Comparison of ENCODE assay signal across 21 cellular contexts in the genomic region with DNA sequence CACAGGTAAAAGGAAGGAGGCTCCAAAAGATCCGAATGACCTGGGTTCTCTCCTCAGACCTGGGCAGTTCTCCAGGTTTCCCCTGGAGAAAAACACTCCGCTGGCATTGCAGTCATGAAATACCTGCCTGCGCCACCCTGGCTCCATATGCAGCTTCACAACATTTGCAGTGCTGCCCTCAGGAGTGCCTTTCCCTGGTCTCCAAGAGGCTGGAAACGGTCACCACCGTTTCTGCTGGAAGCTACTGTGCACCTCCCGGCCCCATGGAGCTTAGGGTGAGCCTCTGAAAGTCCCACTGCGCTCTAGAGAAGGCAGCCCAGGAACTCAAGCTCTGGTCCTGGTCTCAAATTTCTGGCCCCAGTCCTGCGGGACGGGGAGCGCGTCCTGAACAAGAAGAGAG. TPM values are rescaled to one million over a fixed set of nuclear protein-coding genes. Genes with fewer than 3 reads are reported as not detected.
DNase-seq lines count a peak whose midpoint lies in the region; ATAC-seq and TF ChIP-seq lines count a peak whose summit lies in the region.
"Had no signal": no experiment of that assay in that cellular context is flagged by ENCODE, and none has a peak within 500 bp of the region (broad histone marks: within the 10 kb centered on the region; RNA-seq: fewer than 3 reads in every experiment).

No MANE protein-coding gene starts in this region.

- H3K4me3 Mint-ChIP-seq in glutamatergic neuron (ENCODE audit: unreplicated experiment) (peak overlapping the region; percentile 78), nephron progenitor cell (peak overlapping the region; percentile 86)
- H3K4me3 Mint-ChIP-seq in CD4-positive, alpha-beta T cell = no peak overlapping the region
- H3K4me3 Mint-ChIP-seq: activated T-cell treated with anti-CD3 and anti-CD28 coated beads, Interleukin-2, amount 50 U/mL, for 4 hours; stimulated activated naive CD8-positive, alpha-beta T cell treated with anti-CD3 and anti-CD28 coated beads, Interleukin-15, Interleukin-2, amounts not matched to agents 100 ng/mL and 50 ng/mL, for 24 hours had no signal

- H3K9me3 Mint-ChIP-seq in glutamatergic neuron (ENCODE audit: unreplicated experiment) = peaks cover 1% of the 10 kb centered on the region
- no peaks in the 10 kb centered on the region for H3K9me3 Mint-ChIP-seq in nephron progenitor cell
- no peaks in the 10 kb centered on the region for H3K9me3 Mint-ChIP-seq in CD4-positive, alpha-beta T cell
- H3K9me3 Mint-ChIP-seq: activated naive CD4-positive, alpha-beta T cell treated with anti-CD3 and anti-CD28 coated beads, Interleukin-2, amount 50 U/mL, for 72 hours; activated T-cell treated with anti-CD3 and anti-CD28 coated beads, Interleukin-2, amount 50 U/mL, for 4 hours; stimulated activated naive CD8-positive, alpha-beta T cell treated with anti-CD3 and anti-CD28 coated beads, Interleukin-15, Interleukin-2, amounts not matched to agents 100 ng/mL and 50 ng/mL, for 24 hours had no signal

- H3K27ac Mint-ChIP-seq in glutamatergic neuron (ENCODE audit: unreplicated experiment) (no peak overlapping the region), nephron progenitor cell (no peak overlapping the region)
- H3K27ac Mint-ChIP-seq in CD4-positive, alpha-beta T cell = no peak overlapping the region
- H3K27ac Mint-ChIP-seq: activated naive CD4-positive, alpha-beta T cell treated with anti-CD3 and anti-CD28 coated beads, Interleukin-2, amount 50 U/mL, for 72 hours; stimulated activated naive CD8-positive, alpha-beta T cell treated with anti-CD3 and anti-CD28 coated beads, Interleukin-15, Interleukin-2, amounts not matched to agents 100 ng/mL and 50 ng/mL, for 24 hours had no signal

- H3K9ac ChIP-seq in ES-I3 (ENCODE audit: low read depth, low read length) = peak overlapping the region; percentile 44; the same call in 1 of the 2 replicates

- H3K4me1 ChIP-seq in ES-I3 (ENCODE audit: insufficient read depth, low read length) = 0 out of 2 replicates have a peak, but pooled peaks cover 3% of the 10 kb centered on the region
- H3K4me1 ChIP-seq: heart right ventricle, left ventricle myocardium inferior, uterus had no signal

- peaks cover 1% of the 10 kb centered on the region for H3K27me3 Mint-ChIP-seq in glutamatergic neuron (ENCODE audit: unreplicated experiment)
- H3K27me3 Mint-ChIP-seq in nephron progenitor cell (ENCODE audit: low read depth, poor library complexity) = peaks cover 31% of the 10 kb centered on the region
- H3K27me3 Mint-ChIP-seq in CD4-positive, alpha-beta T cell = peaks cover 39% of the 10 kb centered on the region

- no peaks in the 10 kb centered on the region for H3K36me3 ChIP-seq in ES-I3 (ENCODE audit: insufficient read depth, low read length)
- H3K36me3 ChIP-seq: brain microvascular endothelial cell, heart right ventricle, left ventricle myocardium inferior, uterus had no signal

- POLR2A ChIA-PET in CD4-positive, alpha-beta T cell (lab: Charles Lee) = no interaction called here

- peak; percentile 41 for DNase-seq in NCI-H2171 (lab: John Stamatoyannopoulos, UW)
- DNase-seq in glutamatergic neuron = no peak
- no peak for DNase-seq in nephron progenitor cell
- no peak for DNase-seq in SHP77 (lab: John Stamatoyannopoulos, UW)
- DNase-seq in CD4-positive, alpha-beta T cell = no peak
- DNase-seq: activated CD4-positive, alpha-beta T cell treated with anti-CD3 and anti-CD28 coated beads, Interleukin-2, amount 50 U/mL, for 48 hours; activated T-cell treated with anti-CD3 and anti-CD28 coated beads, Interleukin-2, amount 50 U/mL, for 4 hours; brain microvascular endothelial cell; heart right ventricle; left ventricle myocardium inferior; NCI-H526 treated with DMSO at 0.1 percent for 48 hours; posterior cingulate gyrus; uterus had no signal

- CTCF ChIA-PET in CD4-positive, alpha-beta T cell (lab: Charles Lee) = no interaction called here

- no peak for ATAC-seq in HG03460 (IDR thresholded peaks at IDR 0.05; ENCODE audit: unreplicated experiment)
- ATAC-seq in CD4-positive, alpha-beta T cell (ENCODE audit: poor library complexity) = no peak
- no peak for ATAC-seq in HG02973 (IDR thresholded peaks at IDR 0.05; ENCODE audit: unreplicated experiment)
- ATAC-seq: activated naive CD4-positive, alpha-beta T cell treated with anti-CD3 and anti-CD28 coated beads, Interleukin-2, amount 50 U/mL, for 72 hours; activated T-cell treated with anti-CD3 and anti-CD28 coated beads, Interleukin-2, amount 50 U/mL, for 4 hours; heart right ventricle had no signal

- TF ChIP-seq CTCF in glutamatergic neuron (IDR thresholded peaks at IDR 0.05; ENCODE audit: partially characterized antibody, unreplicated experiment) (no peak), nephron progenitor cell (IDR thresholded peaks at IDR 0.05) (no peak)
- TF ChIP-seq CTCF in CD4-positive, alpha-beta T cell (IDR thresholded peaks at IDR 0.05) = no peak

- H3K27ac ChIP-seq in CD4-positive, alpha-beta T cell (ENCODE audit: low read depth, low read length) = no peak overlapping the region
- H3K27ac ChIP-seq: brain microvascular endothelial cell, heart right ventricle, left ventricle myocardium inferior, uterus had no signal

- peaks cover 4% of the 10 kb centered on the region for H3K4me1 Mint-ChIP-seq in glutamatergic neuron (ENCODE audit: low read depth, unreplicated experiment)
- peaks cover 28% of the 10 kb centered on the region for H3K4me1 Mint-ChIP-seq in nephron progenitor cell
- no peaks in the 10 kb centered on the region for H3K4me1 Mint-ChIP-seq in CD4-positive, alpha-beta T cell (ENCODE audit: low read depth)

- H3K27me3 ChIP-seq in CD4-positive, alpha-beta T cell (ENCODE audit: control insufficient read depth, insufficient read depth, low read length) = peaks cover 13% of the 10 kb centered on the region
- H3K27me3 ChIP-seq: brain microvascular endothelial cell, uterus had no signal

- intact Hi-C loops in CD4-positive, alpha-beta T cell (cut with DNase I, micrococcal nuclease) = no loop called here

- H3K9me3 ChIP-seq in ES-I3 (ENCODE audit: control insufficient read depth, insufficient read depth, low read length) = no peaks in the 10 kb centered on the region
- H3K9me3 ChIP-seq in CD4-positive, alpha-beta T cell (ENCODE audit: control insufficient read depth, low read length) = no peaks in the 10 kb centered on the region
- H3K9me3 ChIP-seq: heart right ventricle, left ventricle myocardium inferior, uterus had no signal

- no peaks in the 10 kb centered on the region for H3K36me3 Mint-ChIP-seq in glutamatergic neuron (ENCODE audit: unreplicated experiment)
- H3K36me3 Mint-ChIP-seq in nephron progenitor cell (ENCODE audit: low read depth) = no peaks in the 10 kb centered on the region
- H3K36me3 Mint-ChIP-seq in CD4-positive, alpha-beta T cell (ENCODE audit: low read depth) = no peaks in the 10 kb centered on the region
- H3K36me3 Mint-ChIP-seq: activated naive CD4-positive, alpha-beta T cell treated with anti-CD3 and anti-CD28 coated beads, Interleukin-2, amount 50 U/mL, for 72 hours had no signal

RNA-seq across cellular contexts. Expression of a gene that starts 0.7 kb away (rescaled TPM):
- total RNA-seq in glutamatergic neuron (ENCODE audit: unreplicated experiment) = not detected
- total RNA-seq in CD4-positive, alpha-beta T cell = not detected
- total RNA-seq: activated naive CD4-positive, alpha-beta T cell treated with anti-CD3 and anti-CD28 coated beads, Interleukin-2, amount 50 U/mL, for 72 hours; activated T-cell treated with anti-CD3 and anti-CD28 coated beads, Interleukin-2, amount 50 U/mL, for 4 hours; dermis microvascular lymphatic vessel endothelial cell; G401; H4; heart right ventricle; left ventricle myocardium inferior; uterus had no signal

RNA-seq across cellular contexts. Expression of a gene that starts 52.1 kb away (rescaled TPM):
- total RNA-seq in glutamatergic neuron (ENCODE audit: unreplicated experiment) = not detected
- not detected for total RNA-seq in CD4-positive, alpha-beta T cell
- total RNA-seq: dermis microvascular lymphatic vessel endothelial cell, G401, H4, heart right ventricle, left ventricle myocardium inferior had no signal
